23 cellular contexts compared by ENCODE assay signal in the genomic region with DNA sequence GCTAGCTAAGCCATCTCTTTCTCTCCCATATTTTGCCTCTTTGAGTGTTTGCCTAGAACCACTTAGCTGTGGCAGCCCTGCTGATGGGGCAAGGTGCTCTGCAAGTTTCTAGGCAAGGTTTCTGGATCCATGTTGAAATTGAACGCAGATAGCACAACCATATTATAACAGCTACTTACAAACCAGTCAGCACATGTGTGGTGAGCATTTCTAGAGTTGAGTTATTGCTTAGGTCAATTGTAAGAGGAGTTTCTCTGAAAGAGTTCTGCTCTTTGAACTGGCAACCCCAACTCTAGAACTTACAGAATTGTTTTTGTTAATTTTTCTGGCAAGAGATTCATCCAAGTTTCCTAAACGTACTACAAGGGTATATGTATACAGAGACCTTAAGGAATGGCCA.
"Had no signal": no experiment of that assay in that cellular context is flagged by ENCODE, and none has a peak within 500 bp of the region (broad histone marks: within the 10 kb centered on the region; RNA-seq: fewer than 3 reads in every experiment).

No MANE protein-coding gene starts in this region.

- H3K4me3 ChIP-seq: breast epithelium, coronary artery, heart right ventricle, lower lobe of right lung, ovary, psoas muscle, tibial artery had no signal

- DNase-seq: activated CD4-positive, alpha-beta T cell treated with anti-CD3 and anti-CD28 coated beads for 1 hour; activated CD4-positive, alpha-beta T cell treated with anti-CD3 and anti-CD28 coated beads, Interleukin-2, amount 50 U/mL, for 1 hour; activated naive CD4-positive, alpha-beta T cell; activated naive CD8-positive, alpha-beta T cell treated with anti-CD3 and anti-CD28 coated beads, Interleukin-2, amount 10 ng/mL, durations not matched to agents 7 days and 5 days; amniotic stem cell; cerebellar nuclear complex; heart right ventricle; kidney; lower lobe of right lung; mesendoderm; naive B cell; ovary; psoas muscle; right cardiac atrium; stimulated activated CD4-positive, alpha-beta T cell treated with anti-CD3 and anti-CD28 coated beads, Interleukin-4, amount 100 ng/mL, for 24 hours; substantia nigra; T-cell; T-helper 9 cell; tibial artery had no signal

- H3K9me3 ChIP-seq: breast epithelium, heart right ventricle, lower lobe of right lung, ovary, psoas muscle, tibial artery had no signal

- H3K4me3 Mint-ChIP-seq: activated T-helper 17 cell treated with anti-CD3 and anti-CD28 coated beads, Interleukin-2, amount 50 U/mL, for 72 hours; naive B cell; stimulated activated naive CD8-positive, alpha-beta T cell treated with anti-CD3 and anti-CD28 coated beads, Interleukin-15, Interleukin-2, amounts not matched to agents 100 ng/mL and 50 ng/mL, for 24 hours had no signal

- H3K27ac Mint-ChIP-seq: activated T-helper 17 cell treated with anti-CD3 and anti-CD28 coated beads, Interleukin-2, amount 50 U/mL, for 72 hours; naive B cell; stimulated activated naive CD8-positive, alpha-beta T cell treated with anti-CD3 and anti-CD28 coated beads, Interleukin-15, Interleukin-2, amounts not matched to agents 100 ng/mL and 50 ng/mL, for 24 hours; T-cell had no signal

- H3K36me3 Mint-ChIP-seq: activated naive CD8-positive, alpha-beta T cell treated with anti-CD3 and anti-CD28 coated beads, Interleukin-2, amount 10 ng/mL, durations not matched to agents 7 days and 5 days; naive B cell; T-cell had no signal

- H3K27me3 Mint-ChIP-seq: activated naive CD8-positive, alpha-beta T cell treated with anti-CD3 and anti-CD28 coated beads, Interleukin-2, amount 10 ng/mL, durations not matched to agents 7 days and 5 days; activated T-helper 17 cell treated with anti-CD3 and anti-CD28 coated beads, Interleukin-2, amount 50 U/mL, for 72 hours; naive B cell; stimulated activated naive CD8-positive, alpha-beta T cell treated with anti-CD3 and anti-CD28 coated beads, Interleukin-15, Interleukin-2, amounts not matched to agents 100 ng/mL and 50 ng/mL, for 24 hours; T-cell had no signal

- FAIRE-seq: kidney had no signal

- H3K36me3 ChIP-seq: breast epithelium, heart right ventricle, lower lobe of right lung, ovary, tibial artery had no signal

- ATAC-seq: activated T-helper 17 cell treated with anti-CD3 and anti-CD28 coated beads, Interleukin-2, amount 50 U/mL, for 72 hours; heart right ventricle; lower lobe of right lung; psoas muscle; right cardiac atrium; T-cell had no signal

- H3K9me3 Mint-ChIP-seq: activated naive CD8-positive, alpha-beta T cell treated with anti-CD3 and anti-CD28 coated beads, Interleukin-2, amount 10 ng/mL, durations not matched to agents 7 days and 5 days; activated T-helper 17 cell treated with anti-CD3 and anti-CD28 coated beads, Interleukin-2, amount 50 U/mL, for 72 hours; naive B cell; stimulated activated naive CD8-positive, alpha-beta T cell treated with anti-CD3 and anti-CD28 coated beads, Interleukin-15, Interleukin-2, amounts not matched to agents 100 ng/mL and 50 ng/mL, for 24 hours; T-cell had no signal

- H3K4me1 ChIP-seq: breast epithelium, psoas muscle, tibial artery had no signal

- H3K27ac ChIP-seq: breast epithelium, coronary artery, heart right ventricle, lower lobe of right lung, ovary, psoas muscle, tibial artery had no signal

- H3K27me3 ChIP-seq: breast epithelium, heart right ventricle, ovary, tibial artery had no signal
